In the genomic region with DNA sequence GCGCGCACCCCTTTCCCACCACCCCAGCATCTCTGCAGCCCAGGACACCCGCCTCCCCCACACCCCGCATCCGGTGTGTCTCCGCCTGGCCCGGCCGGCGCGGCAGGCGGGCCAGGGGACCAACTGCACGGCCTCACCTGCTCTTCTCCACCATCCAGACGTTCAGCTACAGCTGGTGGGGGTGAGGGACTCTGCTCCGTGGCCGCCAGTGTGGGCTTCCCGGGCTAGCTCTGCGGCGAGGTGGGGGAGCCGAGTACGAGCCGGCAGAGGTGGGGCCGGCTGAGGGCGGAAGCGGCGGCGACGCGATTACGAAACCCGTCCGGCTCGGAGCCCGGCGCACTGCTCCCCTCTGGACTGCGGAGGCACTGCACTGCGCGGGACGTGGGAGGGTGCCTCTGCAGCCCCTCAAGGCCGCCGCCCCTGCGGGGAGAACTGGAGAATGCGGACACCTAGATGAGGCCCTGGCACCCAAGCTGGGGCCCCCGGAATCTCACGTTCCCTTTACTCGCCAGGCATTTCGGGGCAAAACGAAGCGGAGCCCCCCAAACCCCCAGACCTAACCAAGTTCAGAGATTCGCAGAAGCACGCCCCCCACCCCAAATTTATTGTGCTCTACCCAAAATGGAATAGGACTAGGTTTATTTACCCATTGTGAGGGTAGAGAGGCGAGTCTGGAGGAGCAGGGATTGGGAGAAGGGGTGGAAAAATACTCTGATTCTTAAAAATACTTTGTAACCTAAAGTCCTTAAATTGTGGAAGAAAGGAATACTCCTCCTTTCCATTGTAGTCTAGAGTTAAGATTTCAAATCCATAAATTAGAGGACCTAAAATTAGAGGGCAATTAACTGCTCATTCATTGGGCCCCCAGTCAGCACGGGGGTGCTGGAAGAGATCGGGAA, we compare ENCODE assay signal across 1 cellular context.
TF ChIP-seq lines count a peak whose summit lies in the region.

A gene with protein sequence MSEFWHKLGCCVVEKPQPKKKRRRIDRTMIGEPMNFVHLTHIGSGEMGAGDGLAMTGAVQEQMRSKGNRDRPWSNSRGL (minus strand): TSS at position 281 of the 899 bp plus-strand sequence. CDS start 3,892 bp downstream, outside the sequence.

TF ChIP-seq in HCT116, 20 proteins besides CTCF, POLR2A, EP300 and RAD21 (continued from another document):
- TF ChIP-seq, protein P1, sequence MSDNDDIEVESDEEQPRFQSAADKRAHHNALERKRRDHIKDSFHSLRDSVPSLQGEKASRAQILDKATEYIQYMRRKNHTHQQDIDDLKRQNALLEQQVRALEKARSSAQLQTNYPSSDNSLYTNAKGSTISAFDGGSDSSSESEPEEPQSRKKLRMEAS (IDR thresholded peaks at IDR 0.05), result peak; percentile 63
- TF ChIP-seq SP1 (IDR thresholded peaks at IDR 0.05; ENCODE audit: low read depth), result 0 out of 2 replicates have a peak, but pooled peaks have one; percentile 18
- peak; percentile 67; the same call in 1 of the 2 replicates for TF ChIP-seq SIN3A (IDR thresholded peaks at IDR 0.05; ENCODE audit: low read depth)
- peak; percentile 31 for TF ChIP-seq YY1 (IDR thresholded peaks at IDR 0.05; ENCODE audit: extremely low read depth, insufficient replicate concordance, low read depth, low read length)
- no peak; the same call in 1 of the 2 replicates for TF ChIP-seq ELF1 (IDR thresholded peaks at IDR 0.05; ENCODE audit: borderline replicate concordance, low read depth)
